ENCODE assay signal across 8 cellular contexts in genomic region chr16:48385272-48385953, GRCh38. TPM values are rescaled to one million over a fixed set of nuclear protein-coding genes. Genes with fewer than 3 reads are reported as not detected.
DNase-seq lines count a peak whose midpoint lies in the region; ATAC-seq, FAIRE-seq and TF ChIP-seq lines count a peak whose summit lies in the region.

A gene with protein sequence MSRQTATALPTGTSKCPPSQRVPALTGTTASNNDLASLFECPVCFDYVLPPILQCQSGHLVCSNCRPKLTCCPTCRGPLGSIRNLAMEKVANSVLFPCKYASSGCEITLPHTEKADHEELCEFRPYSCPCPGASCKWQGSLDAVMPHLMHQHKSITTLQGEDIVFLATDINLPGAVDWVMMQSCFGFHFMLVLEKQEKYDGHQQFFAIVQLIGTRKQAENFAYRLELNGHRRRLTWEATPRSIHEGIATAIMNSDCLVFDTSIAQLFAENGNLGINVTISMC (minus strand): TSS chr16:48385413. CDS start chr16:48362428, 22,985 bp downstream.

- H3K9me3 Mint-ChIP-seq in naive thymus-derived CD8-positive, alpha-beta T cell: no peaks in the 10 kb centered on the region
- no peaks in the 10 kb centered on the region for H3K9me3 Mint-ChIP-seq in stimulated activated naive B cell treated with anti-CD40 and anti-IgM and Interleukin-4, amounts not matched to agents 10 μg/mL and 1 μg/mL and 100 μg/mL, for 72 hours

- H3K4me3 Mint-ChIP-seq in naive thymus-derived CD8-positive, alpha-beta T cell: peak within 1 kb of the TSS; percentile 87 to 99 (median 94)
- H3K4me3 Mint-ChIP-seq in stimulated activated naive B cell treated with anti-CD40 and anti-IgM and Interleukin-4, amounts not matched to agents 10 μg/mL and 1 μg/mL and 100 μg/mL, for 72 hours: peak within 1 kb of the TSS; percentile 92 to 93

- peaks cover 19 to 31% (median 25%) of the 10 kb centered on the region in 4 donors for H3K4me1 Mint-ChIP-seq in naive thymus-derived CD8-positive, alpha-beta T cell
- H3K4me1 Mint-ChIP-seq in stimulated activated naive B cell treated with anti-CD40 and anti-IgM and Interleukin-4, amounts not matched to agents 10 μg/mL and 1 μg/mL and 100 μg/mL, for 72 hours: peaks cover 22 to 29% of the 10 kb centered on the region in 2 donors

- peaks cover 0 to 4% (median 2%) of the 10 kb centered on the region in 3 donors for H3K36me3 Mint-ChIP-seq in naive thymus-derived CD8-positive, alpha-beta T cell
- H3K36me3 Mint-ChIP-seq in stimulated activated naive B cell treated with anti-CD40 and anti-IgM and Interleukin-4, amounts not matched to agents 10 μg/mL and 1 μg/mL and 100 μg/mL, for 72 hours: peaks cover 2 to 14% of the 10 kb centered on the region in 2 donors

- no peaks in the 10 kb centered on the region for H3K27me3 Mint-ChIP-seq in naive thymus-derived CD8-positive, alpha-beta T cell
- no peaks in the 10 kb centered on the region for H3K27me3 Mint-ChIP-seq in stimulated activated naive B cell treated with anti-CD40 and anti-IgM and Interleukin-4, amounts not matched to agents 10 μg/mL and 1 μg/mL and 100 μg/mL, for 72 hours

- in situ Hi-C loops in Caki2 (cut with HindIII; ENCODE audit: low pct_unique_long_range_greater_than_20kb, low sequenced_read_pairs): no loop called here

- POLR2A ChIA-PET in naive thymus-derived CD8-positive, alpha-beta T cell (lab: Charles Lee): interaction anchor here (0.5 to 2.9 kb wide), 15 partner anchors 8 to 1551 kb away, joined by 3 to 19 read pairs (median 4); partner anchors contain the start of genes DNAJA2, LONP2 and N4BP1

- FAIRE-seq in RCC 7860 (lab: Jason Lieb, UNC): no peak

- TF ChIP-seq CTCF in GM20000 (IDR thresholded peaks at IDR 0.05; ENCODE audit: extremely low read depth, missing control alignments): no peak

- peak; percentile 78 to 83 for ATAC-seq in naive thymus-derived CD8-positive, alpha-beta T cell
- peak; percentile 77 to 85 for ATAC-seq in stimulated activated naive B cell treated with anti-CD40 and anti-IgM and Interleukin-4, amounts not matched to agents 10 μg/mL and 1 μg/mL and 100 μg/mL, for 72 hours (replicated peaks)

- peak; percentile 67 for DNase-seq in Caki2 (ENCODE audit: low read depth)
- DNase-seq in GM20000 (ENCODE audit: low spot score): peak; percentile 98
- DNase-seq in HT1080 (ENCODE audit: low read depth): peak; percentile 53
- peak; percentile 56 for DNase-seq in RCC 7860 (ENCODE audit: low spot score)
- DNase-seq in activated T-helper 1 cell treated with Interleukin-2 at 50 U/mL for 16 hours (ENCODE audit: low read depth): peak; percentile 86
- DNase-seq in fibroblast of gingiva (ENCODE audit: low read depth): peak; percentile 73
- DNase-seq in naive thymus-derived CD8-positive, alpha-beta T cell: peak; percentile 80 to 95 (median 90)
- DNase-seq in stimulated activated naive B cell treated with anti-CD40 and anti-IgM and Interleukin-4, amounts not matched to agents 10 μg/mL and 1 μg/mL and 100 μg/mL, for 72 hours: peak; percentile 82

- peak within 1 kb of the TSS; percentile 80 to 96 (median 92) for H3K27ac Mint-ChIP-seq in naive thymus-derived CD8-positive, alpha-beta T cell
- peak within 1 kb of the TSS; percentile 97 for H3K27ac Mint-ChIP-seq in stimulated activated naive B cell treated with anti-CD40 and anti-IgM and Interleukin-4, amounts not matched to agents 10 μg/mL and 1 μg/mL and 100 μg/mL, for 72 hours

RNA-seq across cellular contexts. Expression of the gene that starts here (rescaled TPM):
- total RNA-seq in Caki2 (2014; rRNA removed; shearing (Covaris generic); ENCODE audit: low replicate concordance): 4.6 and 12.9 TPM in 2 replicates
- total RNA-seq in HT1080 (2014; rRNA removed; shearing (Covaris generic)): 15.5 and 16.3 TPM in 2 replicates
- polyA plus RNA-seq in HT1080 (2015; cell fraction: cytosol; rRNA removed): 19.1 and 19.6 TPM in 2 replicates
- 12.1 and 13.2 TPM in 2 replicates for polyA plus RNA-seq in HT1080 (2015; cell fraction: nucleus; rRNA removed)
- 10 to 100 TPM; 22.8 to 25.9 TPM for total RNA-seq in naive thymus-derived CD8-positive, alpha-beta T cell
- polyA plus RNA-seq in naive thymus-derived CD8-positive, alpha-beta T cell: 10 to 100 TPM; 10.8 to 16.7 (median 12.0) TPM

Comparison
In these comparisons a context has a peak if more than half of its experiments do, and no peak if none do; other contexts are left out.
1. Peak in every context shown above with its lines: DNase-seq and ATAC-seq.